ENCODE assay signal across 18 cellular contexts in genomic region chr3:31978553-31978952, GRCh38. TPM values are rescaled to one million over a fixed set of nuclear protein-coding genes. Genes with fewer than 3 reads are reported as not detected.
DNase-seq lines count a peak whose midpoint lies in the region; ATAC-seq and TF ChIP-seq lines count a peak whose summit lies in the region.
"Had no signal": no experiment of that assay in that cellular context is flagged by ENCODE, and none has a peak within 500 bp of the region (broad histone marks: within the 10 kb centered on the region; RNA-seq: fewer than 3 reads in every experiment).

No MANE protein-coding gene starts in this region.

- TF ChIP-seq CTCF in OCI-LY3 (IDR thresholded peaks at IDR 0.05; ENCODE audit: low read depth, low read length) = no peak
- no peak for TF ChIP-seq CTCF in chondrocyte (IDR thresholded peaks at IDR 0.05)
- no peak for TF ChIP-seq CTCF in neural progenitor cell (IDR thresholded peaks at IDR 0.05)
- TF ChIP-seq CTCF in psoas muscle (IDR thresholded peaks at IDR 0.05) = no peak

- H3K9ac ChIP-seq in OCI-LY3 (ENCODE audit: low read length) (peak overlapping the region; percentile 20; the same call in 1 of the 2 replicates), neural progenitor cell (no peak overlapping the region)

- peaks cover 23% of the 10 kb centered on the region for H3F3A ChIP-seq in neural progenitor cell (ENCODE audit: low read depth)

- H3K4me1 ChIP-seq in OCI-LY3 (ENCODE audit: low read length) (peaks cover 55% of the 10 kb centered on the region), neural progenitor cell (no peaks in the 10 kb centered on the region), psoas muscle (peaks cover 13% of the 10 kb centered on the region)

- peak overlapping the region; percentile 79 for H3K4me3 Mint-ChIP-seq in activated naive CD4-positive, alpha-beta T cell treated with anti-CD3 and anti-CD28 coated beads, Interleukin-2, amount 50 U/mL, for 24 hours
- H3K4me3 Mint-ChIP-seq in chondrocyte (ENCODE audit: unreplicated experiment) = peak overlapping the region; percentile 84
- peak overlapping the region; percentile 93 for H3K4me3 Mint-ChIP-seq in stimulated activated memory B cell treated with anti-CD40 and anti-IgM and Interleukin-4, amounts not matched to agents 10 μg/mL and 1 μg/mL and 100 μg/mL, for 72 hours
- no peak overlapping the region for H3K4me3 Mint-ChIP-seq in neural progenitor cell

- H2AFZ ChIP-seq in OCI-LY3 (ENCODE audit: low read depth, low read length) (no peak overlapping the region), neural progenitor cell (replicated peaks) (no peak overlapping the region)

- DNase-seq in activated naive CD4-positive, alpha-beta T cell treated with Interleukin-2 at 50 U/mL for 16 hours = no peak
- DNase-seq in chondrocyte (ENCODE audit: low spot score) (no peak), neural progenitor cell (ENCODE audit: low spot score) (no peak), psoas muscle (no peak)
- DNase-seq: activated CD8-positive, alpha-beta memory T cell treated with anti-CD3 and anti-CD28 coated beads, Interleukin-2, amount 10 ng/mL, durations not matched to agents 7 days and 5 days; central memory CD4-positive, alpha-beta T cell; effector CD8-positive, alpha-beta T cell; MM.1S; NCI-H187; NCI-H526 treated with DMSO at 0.1 percent for 48 hours; T-cell; WERI-Rb-1 had no signal

- peaks cover 18% of the 10 kb centered on the region for H3K4me1 Mint-ChIP-seq in activated naive CD4-positive, alpha-beta T cell treated with anti-CD3 and anti-CD28 coated beads, Interleukin-2, amount 50 U/mL, for 24 hours
- H3K4me1 Mint-ChIP-seq in chondrocyte (ENCODE audit: low read depth) (peaks cover 68% of the 10 kb centered on the region), neural progenitor cell (peaks cover 6% of the 10 kb centered on the region)
- peaks cover 81% of the 10 kb centered on the region for H3K4me1 Mint-ChIP-seq in stimulated activated memory B cell treated with anti-CD40 and anti-IgM and Interleukin-4, amounts not matched to agents 10 μg/mL and 1 μg/mL and 100 μg/mL, for 72 hours

- H3K9me3 Mint-ChIP-seq in activated naive CD4-positive, alpha-beta T cell treated with anti-CD3 and anti-CD28 coated beads, Interleukin-2, amount 50 U/mL, for 24 hours = no peaks in the 10 kb centered on the region
- H3K9me3 Mint-ChIP-seq in chondrocyte (ENCODE audit: low read depth) (no peaks in the 10 kb centered on the region), neural progenitor cell (no peaks in the 10 kb centered on the region)
- no peaks in the 10 kb centered on the region for H3K9me3 Mint-ChIP-seq in stimulated activated memory B cell treated with anti-CD40 and anti-IgM and Interleukin-4, amounts not matched to agents 10 μg/mL and 1 μg/mL and 100 μg/mL, for 72 hours
- H3K9me3 Mint-ChIP-seq: T-cell had no signal

- H4K20me1 ChIP-seq in OCI-LY3 (ENCODE audit: insufficient read depth, low read length) = no peaks in the 10 kb centered on the region
- H4K20me1 ChIP-seq in neural progenitor cell (ENCODE audit: low read depth) = no peaks in the 10 kb centered on the region

- H3K9me3 ChIP-seq in OCI-LY3 (ENCODE audit: insufficient read depth, low read length) (no peaks in the 10 kb centered on the region), neural progenitor cell (ENCODE audit: low read depth) (no peaks in the 10 kb centered on the region), psoas muscle (no peaks in the 10 kb centered on the region)
- H3K9me3 ChIP-seq: tibial nerve had no signal

- ATAC-seq in stimulated activated memory B cell treated with anti-CD40 and anti-IgM and Interleukin-4, amounts not matched to agents 10 μg/mL and 1 μg/mL and 100 μg/mL, for 72 hours = no peak
- ATAC-seq in HG03097 (IDR thresholded peaks at IDR 0.05; ENCODE audit: low FRiP score, unreplicated experiment) (no peak), psoas muscle (no peak)
- ATAC-seq: activated CD8-positive, alpha-beta memory T cell treated with anti-CD3 and anti-CD28 coated beads, Interleukin-2, amount 10 ng/mL, durations not matched to agents 7 days and 5 days; T-cell had no signal

- no peak overlapping the region for H3K27ac Mint-ChIP-seq in activated naive CD4-positive, alpha-beta T cell treated with anti-CD3 and anti-CD28 coated beads, Interleukin-2, amount 50 U/mL, for 24 hours
- H3K27ac Mint-ChIP-seq in chondrocyte (ENCODE audit: unreplicated experiment) = no peak overlapping the region
- H3K27ac Mint-ChIP-seq in stimulated activated memory B cell treated with anti-CD40 and anti-IgM and Interleukin-4, amounts not matched to agents 10 μg/mL and 1 μg/mL and 100 μg/mL, for 72 hours = peak overlapping the region; percentile 87
- H3K27ac Mint-ChIP-seq in neural progenitor cell = no peak overlapping the region
- H3K27ac Mint-ChIP-seq: activated CD8-positive, alpha-beta memory T cell treated with anti-CD3 and anti-CD28 coated beads, Interleukin-2, amount 10 ng/mL, durations not matched to agents 7 days and 5 days had no signal

- H3K27me3 Mint-ChIP-seq in activated naive CD4-positive, alpha-beta T cell treated with anti-CD3 and anti-CD28 coated beads, Interleukin-2, amount 50 U/mL, for 24 hours = peaks cover 26% of the 10 kb centered on the region
- no peaks in the 10 kb centered on the region for H3K27me3 Mint-ChIP-seq in chondrocyte (ENCODE audit: low read depth)
- no peaks in the 10 kb centered on the region for H3K27me3 Mint-ChIP-seq in stimulated activated memory B cell treated with anti-CD40 and anti-IgM and Interleukin-4, amounts not matched to agents 10 μg/mL and 1 μg/mL and 100 μg/mL, for 72 hours
- peaks cover 22% of the 10 kb centered on the region for H3K27me3 Mint-ChIP-seq in neural progenitor cell (ENCODE audit: insufficient read depth, low read depth)

- H3K4me3 ChIP-seq in OCI-LY3 (ENCODE audit: low read length) (peak overlapping the region; percentile 31; the same call in 1 of the 2 replicates), neural progenitor cell (no peak overlapping the region), psoas muscle (no peak overlapping the region)
- H3K4me3 ChIP-seq: skin epidermis had no signal

- peaks cover 42% of the 10 kb centered on the region for H3K36me3 ChIP-seq in OCI-LY3 (replicated peaks; ENCODE audit: low read depth, low read length)
- H3K36me3 ChIP-seq in neural progenitor cell = no peaks in the 10 kb centered on the region
- no peaks in the 10 kb centered on the region for H3K36me3 ChIP-seq in psoas muscle (ENCODE audit: insufficient read depth in 1 of 2, low read depth in 1 of 2)
- H3K36me3 ChIP-seq: tibial nerve, WERI-Rb-1 had no signal

- H3K79me2 ChIP-seq in OCI-LY3 (ENCODE audit: low read length) (peaks cover 62% of the 10 kb centered on the region), neural progenitor cell (ENCODE audit: low read depth) (no peaks in the 10 kb centered on the region)

- intact Hi-C loops in psoas muscle (cut with DNase I) = no loop called here

- no peaks in the 10 kb centered on the region for H3K36me3 Mint-ChIP-seq in activated naive CD4-positive, alpha-beta T cell treated with anti-CD3 and anti-CD28 coated beads, Interleukin-2, amount 50 U/mL, for 24 hours
- H3K36me3 Mint-ChIP-seq in chondrocyte (ENCODE audit: low read depth) (peaks cover 4% of the 10 kb centered on the region), neural progenitor cell (no peaks in the 10 kb centered on the region)
- H3K36me3 Mint-ChIP-seq in stimulated activated memory B cell treated with anti-CD40 and anti-IgM and Interleukin-4, amounts not matched to agents 10 μg/mL and 1 μg/mL and 100 μg/mL, for 72 hours = peaks cover 56% of the 10 kb centered on the region
- H3K36me3 Mint-ChIP-seq: activated CD8-positive, alpha-beta memory T cell treated with anti-CD3 and anti-CD28 coated beads, Interleukin-2, amount 10 ng/mL, durations not matched to agents 7 days and 5 days; T-cell had no signal

- H3K4me2 ChIP-seq in OCI-LY3 (ENCODE audit: low read length) (peak overlapping the region; percentile 75), neural progenitor cell (no peak overlapping the region)

- WGBS in psoas muscle, 3 donors = 91 to 94% (median 92%) methylated on average over 4 of the region's 4 CpGs

- H3K27me3 ChIP-seq in OCI-LY3 (ENCODE audit: low read depth, low read length) (no peaks in the 10 kb centered on the region), neural progenitor cell (peaks cover 34% of the 10 kb centered on the region), psoas muscle (ENCODE audit: insufficient read depth in 3 of 3, low read length in 2 of 3) (peaks cover 0 to 16% (median 1%) of the 10 kb centered on the region in 3 donors)
- H3K27me3 ChIP-seq: tibial nerve had no signal

- H3K27ac ChIP-seq in OCI-LY3 (ENCODE audit: low read length) (peak overlapping the region; percentile 88), neural progenitor cell (no peak overlapping the region), psoas muscle (no peak overlapping the region)
- H3K27ac ChIP-seq: skin epidermis, tibial nerve, WERI-Rb-1 had no signal

RNA-seq across cellular contexts. Expression of gene OSBPL10, which starts 2.5 kb away (rescaled TPM):
- total RNA-seq in chondrocyte = 44.1 to 56.6 TPM (median 45.4 TPM) in 3 replicates
- total RNA-seq in neural progenitor cell (ENCODE audit: low replicate concordance) = 5.1 and 8.4 TPM in 2 replicates
- 1 to 10 TPM; 2.3 to 4.6 (median 3.2) TPM for total RNA-seq in psoas muscle
- polyA plus RNA-seq in psoas muscle = 1 to 10 TPM in 2 of 3 donors, under 1 TPM in 1; 0.75 to 1.2 (median 1.1) TPM

RNA-seq across cellular contexts. Expression of gene ZNF860, which starts 3.0 kb away (rescaled TPM):
- total RNA-seq in chondrocyte (1.5 to 2.4 TPM (median 2.0 TPM) in 3 replicates), neural progenitor cell (ENCODE audit: low replicate concordance) (0.22 and 0.43 TPM in 2 replicates), psoas muscle (not detected)
- polyA plus RNA-seq in psoas muscle = under 1 TPM; 0.01 to 0.08 (median 0.05) TPM
- total RNA-seq: activated CD8-positive, alpha-beta memory T cell treated with anti-CD3 and anti-CD28 coated beads, Interleukin-2, amount 10 ng/mL, durations not matched to agents 7 days and 5 days had no signal
